Comparison of ENCODE assay signal across 24 cellular contexts in genomic region chr6:128768187-128768586, GRCh38.
DNase-seq lines count a peak whose midpoint lies in the region; ATAC-seq and TF ChIP-seq lines count a peak whose summit lies in the region.
"Had no signal": no experiment of that assay in that cellular context is flagged by ENCODE, and none has a peak within 500 bp of the region (broad histone marks: within the 10 kb centered on the region; RNA-seq: fewer than 3 reads in every experiment).

No MANE protein-coding gene starts in this region.

- H3K9ac ChIP-seq in endodermal cell (ENCODE audit: extremely low read depth, low read length, poor library complexity, severe bottlenecking) (no peak overlapping the region), mesendoderm (ENCODE audit: low read length) (no peak overlapping the region)
- H3K9ac ChIP-seq: BLaER1 had no signal

- H3K56ac ChIP-seq in mesendoderm (ENCODE audit: low read length) = no peak overlapping the region

- no peak overlapping the region for H3K4ac ChIP-seq in mesendoderm (ENCODE audit: low read depth, low read length)

- H3K36me3 ChIP-seq in endodermal cell (ENCODE audit: control insufficient read depth, insufficient read depth, low read length) (no peaks in the 10 kb centered on the region), mesendoderm (ENCODE audit: control insufficient read depth, insufficient read depth, low read length) (no peaks in the 10 kb centered on the region)
- H3K36me3 ChIP-seq: BE2C, BLaER1 had no signal

- no peak overlapping the region for H4K8ac ChIP-seq in mesendoderm (ENCODE audit: low read depth, low read length)

- ATAC-seq in stimulated activated effector memory CD8-positive, alpha-beta T cell treated with anti-CD3 and anti-CD28 coated beads, Interleukin-12 subunit alpha, Interleukin-12 subunit beta, amount 100 ng/mL, for 72 hours = peak; percentile 36
- ATAC-seq in activated CD4-positive, CD25-positive, alpha-beta regulatory T cell treated with anti-CD3 and anti-CD28 coated beads, Interleukin-2, amount 50 U/mL, for 24 hours = no peak
- ATAC-seq: GM12878 had no signal

- H3K4me1 ChIP-seq in endodermal cell (ENCODE audit: control insufficient read depth, insufficient read depth, low read length) (no peaks in the 10 kb centered on the region), mesendoderm (ENCODE audit: control insufficient read depth, low read depth, low read length) (no peaks in the 10 kb centered on the region)
- H3K4me1 ChIP-seq: BE2C, BLaER1 had no signal

- H3K27ac ChIP-seq in endodermal cell (ENCODE audit: low read depth, low read length) = no peak overlapping the region
- no peak overlapping the region for H3K27ac ChIP-seq in mesendoderm (ENCODE audit: low read depth, low read length)
- H3K27ac ChIP-seq: BLaER1 had no signal

- H2BK15ac ChIP-seq in mesendoderm (replicated peaks; ENCODE audit: low read depth) = no peak overlapping the region

- H3K9me3 Mint-ChIP-seq in endodermal cell = peaks cover 34% of the 10 kb centered on the region
- no peaks in the 10 kb centered on the region for H3K9me3 Mint-ChIP-seq in stimulated activated effector memory CD8-positive, alpha-beta T cell treated with anti-CD3 and anti-CD28 coated beads, Interleukin-12 subunit alpha, Interleukin-12 subunit beta, amount 100 ng/mL, for 72 hours

- TF ChIP-seq CTCF in endodermal cell (conservative IDR thresholded peaks at IDR 0.05) = no peak

- no peak overlapping the region for H3K27ac Mint-ChIP-seq in endodermal cell
- H3K27ac Mint-ChIP-seq in stimulated activated effector memory CD8-positive, alpha-beta T cell treated with anti-CD3 and anti-CD28 coated beads, Interleukin-12 subunit alpha, Interleukin-12 subunit beta, amount 100 ng/mL, for 72 hours = no peak overlapping the region
- H3K27ac Mint-ChIP-seq: CD14-positive monocyte; CD4-positive, alpha-beta memory T cell; CD4-positive, CD25-positive, alpha-beta regulatory T cell; CD8-positive, alpha-beta memory T cell had no signal

- H3K4me3 ChIP-seq in endodermal cell (ENCODE audit: low read length) = peak overlapping the region; percentile 43
- no peak overlapping the region for H3K4me3 ChIP-seq in mesendoderm (ENCODE audit: low read length)
- H3K4me3 ChIP-seq: BLaER1, GM12878 had no signal

- 78 to 100% methylated on average over 1 to 2 of the region's 2 CpGs for WGBS in endodermal cell (ENCODE audit: insufficient coverage in 1 of 2, insufficient read length in 1 of 2), 2 experiments
- WGBS in mesendoderm (ENCODE audit: extremely low coverage, insufficient coverage, low lambda C conversion rate) = no CpG with 5 or more reads among the region's 2 CpGs

- H3K4me1 Mint-ChIP-seq in endodermal cell = no peaks in the 10 kb centered on the region
- no peaks in the 10 kb centered on the region for H3K4me1 Mint-ChIP-seq in stimulated activated effector memory CD8-positive, alpha-beta T cell treated with anti-CD3 and anti-CD28 coated beads, Interleukin-12 subunit alpha, Interleukin-12 subunit beta, amount 100 ng/mL, for 72 hours
- H3K4me1 Mint-ChIP-seq: CD14-positive monocyte; CD4-positive, alpha-beta memory T cell; CD4-positive, CD25-positive, alpha-beta regulatory T cell; CD8-positive, alpha-beta memory T cell had no signal

- no peaks in the 10 kb centered on the region for H3K79me1 ChIP-seq in mesendoderm (ENCODE audit: low read length)

- peaks cover 26% of the 10 kb centered on the region for H3K9me3 ChIP-seq in endodermal cell (ENCODE audit: control insufficient read depth, low read length)
- H3K9me3 ChIP-seq: BE2C had no signal

- DNase-seq in endodermal cell (no peak), mesendoderm (peak; percentile 27), NCI-H187 treated with DMSO at 0.1 percent for 48 hours (lab: John Stamatoyannopoulos, UW) (no peak), islet precursor cell (no peak)
- no peak for DNase-seq in stimulated activated effector memory CD8-positive, alpha-beta T cell treated with anti-CD3 and anti-CD28 coated beads, Interleukin-12 subunit alpha, Interleukin-12 subunit beta, amount 100 ng/mL, for 72 hours (ENCODE audit: low spot score in 2 of 2)
- DNase-seq: 8988T; ACHN; BE2C; C1 segment of cervical spinal cord; CD4-positive, alpha-beta memory T cell; CD4-positive, CD25-positive, alpha-beta regulatory T cell; CD8-positive, alpha-beta memory T cell; COR-L47; DMS 273 treated with DMSO at 0.1 percent for 48 hours; DMS153; DMS53; DMS79; DND-41; EL; GDM1 had no signal

- H2BK5ac ChIP-seq in mesendoderm (ENCODE audit: low read length) = no peak overlapping the region

- no peak overlapping the region for H3K4me3 Mint-ChIP-seq in endodermal cell
- H3K4me3 Mint-ChIP-seq in stimulated activated effector memory CD8-positive, alpha-beta T cell treated with anti-CD3 and anti-CD28 coated beads, Interleukin-12 subunit alpha, Interleukin-12 subunit beta, amount 100 ng/mL, for 72 hours = no peak overlapping the region
- H3K4me3 Mint-ChIP-seq: CD14-positive monocyte; CD4-positive, alpha-beta memory T cell; CD4-positive, CD25-positive, alpha-beta regulatory T cell; CD8-positive, alpha-beta memory T cell had no signal

- peaks cover 4% of the 10 kb centered on the region for H3K36me3 Mint-ChIP-seq in endodermal cell (ENCODE audit: low read depth)
- no peaks in the 10 kb centered on the region for H3K36me3 Mint-ChIP-seq in stimulated activated effector memory CD8-positive, alpha-beta T cell treated with anti-CD3 and anti-CD28 coated beads, Interleukin-12 subunit alpha, Interleukin-12 subunit beta, amount 100 ng/mL, for 72 hours
- H3K36me3 Mint-ChIP-seq: CD14-positive monocyte; CD4-positive, alpha-beta memory T cell; CD4-positive, CD25-positive, alpha-beta regulatory T cell; CD8-positive, alpha-beta memory T cell had no signal

- no peak overlapping the region for H3K18ac ChIP-seq in mesendoderm (ENCODE audit: low read length)

- H2AK5ac ChIP-seq in mesendoderm (ENCODE audit: low read length) = no peak overlapping the region

- H3K27me3 ChIP-seq in endodermal cell (ENCODE audit: control insufficient read depth, insufficient read depth, low read length, poor library complexity, severe bottlenecking) = no peaks in the 10 kb centered on the region
- H3K27me3 ChIP-seq in mesendoderm (ENCODE audit: insufficient read depth, low read length, poor library complexity) = no peaks in the 10 kb centered on the region
- H3K27me3 ChIP-seq: BE2C, BLaER1 had no signal

- H2BK120ac ChIP-seq in mesendoderm (ENCODE audit: low read depth, low read length) = no peak overlapping the region

- H3K23ac ChIP-seq in mesendoderm (ENCODE audit: low read length) = no peak overlapping the region

- H3K27me3 Mint-ChIP-seq in endodermal cell (ENCODE audit: insufficient read depth) = no peaks in the 10 kb centered on the region
- H3K27me3 Mint-ChIP-seq: CD4-positive, alpha-beta memory T cell; CD4-positive, CD25-positive, alpha-beta regulatory T cell; CD8-positive, alpha-beta memory T cell had no signal

- H3K4me2 ChIP-seq in mesendoderm (ENCODE audit: low read length) = no peak overlapping the region
- H3K4me2 ChIP-seq: BLaER1 had no signal

- H4K5ac ChIP-seq in mesendoderm (ENCODE audit: low read length) = no peak overlapping the region

- H3K79me2 ChIP-seq in mesendoderm (ENCODE audit: control insufficient read depth, insufficient read depth, low read length) = no peaks in the 10 kb centered on the region
